1 cellular context compared by ENCODE assay signal in genomic region chr17:45440161-45440859, GRCh38.
TF ChIP-seq lines count a peak whose summit lies in the region.

No MANE protein-coding gene starts in this region.

TF ChIP-seq in SK-N-SH treated with all-trans-retinoic acid at 6 μM for 48 hours, 23 proteins besides CTCF, POLR2A, EP300 and RAD21 (continued from another document):
- TF ChIP-seq ARNTL (CRISPR knock-in tag; IDR thresholded peaks at IDR 0.05; ENCODE audit: borderline replicate concordance, low read depth) = no peak
- TF ChIP-seq ESRRG (CRISPR knock-in tag; IDR thresholded peaks at IDR 0.05) = no peak
- no peak for TF ChIP-seq TCF4 (CRISPR knock-in tag; IDR thresholded peaks at IDR 0.05; ENCODE audit: borderline replicate concordance)
- TF ChIP-seq ISL1 (CRISPR knock-in tag; IDR thresholded peaks at IDR 0.05) = no peak
- TF ChIP-seq ZNF70 (CRISPR knock-in tag; IDR thresholded peaks at IDR 0.05) = no peak
- no peak for TF ChIP-seq GLIS3 (CRISPR knock-in tag; IDR thresholded peaks at IDR 0.05)
- TF ChIP-seq RARB (CRISPR knock-in tag; IDR thresholded peaks at IDR 0.05) = no peak
- no peak for TF ChIP-seq ZC3H10 (CRISPR knock-in tag; IDR thresholded peaks at IDR 0.05)
- TF ChIP-seq, protein P1, sequence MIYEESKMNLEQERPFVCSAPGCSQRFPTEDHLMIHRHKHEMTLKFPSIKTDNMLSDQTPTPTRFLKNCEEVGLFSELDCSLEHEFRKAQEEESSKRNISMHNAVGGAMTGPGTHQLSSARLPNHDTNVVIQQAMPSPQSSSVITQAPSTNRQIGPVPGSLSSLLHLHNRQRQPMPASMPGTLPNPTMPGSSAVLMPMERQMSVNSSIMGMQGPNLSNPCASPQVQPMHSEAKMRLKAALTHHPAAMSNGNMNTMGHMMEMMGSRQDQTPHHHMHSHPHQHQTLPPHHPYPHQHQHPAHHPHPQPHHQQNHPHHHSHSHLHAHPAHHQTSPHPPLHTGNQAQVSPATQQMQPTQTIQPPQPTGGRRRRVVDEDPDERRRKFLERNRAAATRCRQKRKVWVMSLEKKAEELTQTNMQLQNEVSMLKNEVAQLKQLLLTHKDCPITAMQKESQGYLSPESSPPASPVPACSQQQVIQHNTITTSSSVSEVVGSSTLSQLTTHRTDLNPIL (CRISPR knock-in tag; IDR thresholded peaks at IDR 0.05; ENCODE audit: low read depth) = no peak
TF ChIP-seq in SK-N-SH treated with all-trans-retinoic acid at 6 μM for 48 hours: peak in this region for 0.
